32 cellular contexts compared by ENCODE assay signal in the genomic region with DNA sequence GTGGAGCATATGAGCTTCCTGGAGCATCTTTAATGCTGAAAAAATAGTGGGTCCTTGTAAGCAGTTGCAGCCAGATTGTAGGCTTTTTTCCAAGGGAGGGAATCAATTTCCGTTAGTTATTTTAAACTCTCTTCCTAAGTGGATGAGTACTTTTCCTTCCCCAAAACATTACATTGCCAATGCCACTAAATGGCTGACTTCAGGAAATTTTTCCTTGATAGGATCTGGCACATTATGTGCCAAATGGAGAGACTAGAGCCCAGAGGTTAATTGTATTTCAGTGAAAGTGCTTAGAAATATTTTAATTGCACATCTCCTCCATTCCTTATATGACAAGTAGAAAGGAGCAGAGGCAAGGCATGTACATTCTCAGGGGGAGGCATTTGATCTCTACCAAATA.
DNase-seq lines count a peak whose midpoint lies in the region; ATAC-seq, FAIRE-seq and TF ChIP-seq lines count a peak whose summit lies in the region.
"Had no signal": no experiment of that assay in that cellular context is flagged by ENCODE, and none has a peak within 500 bp of the region (broad histone marks: within the 10 kb centered on the region; RNA-seq: fewer than 3 reads in every experiment).

No MANE protein-coding gene starts in this region.

- no peak overlapping the region for H3K4me3 ChIP-seq in endothelial cell of umbilical vein (replicated peaks in 1 of 3; ENCODE audit: insufficient read depth in 1 of 3, low read depth in 1 of 3, low read length in 3 of 3)
- no peak overlapping the region for H3K4me3 ChIP-seq in spleen
- no peak overlapping the region for H3K4me3 ChIP-seq in effector memory CD4-positive, alpha-beta T cell (ENCODE audit: insufficient read depth, low read depth, low read length, poor library complexity, severe bottlenecking)
- H3K4me3 ChIP-seq: A549; BLaER1; BLaER1 treated with 17β-estradiol and CSF1 and Interleukin-3, amounts not matched to agents 10 nM and 100 nM had no signal

- no peak for ATAC-seq in GM19035 (IDR thresholded peaks at IDR 0.05; ENCODE audit: unreplicated experiment)
- ATAC-seq: A549; CD8-positive, alpha-beta T cell had no signal

- H3K9me1 ChIP-seq in endothelial cell of umbilical vein (replicated peaks; ENCODE audit: control insufficient read depth, extremely low read depth, insufficient read depth, low read length) = no peaks in the 10 kb centered on the region

- no peaks in the 10 kb centered on the region for H4K20me1 ChIP-seq in endothelial cell of umbilical vein (replicated peaks; ENCODE audit: control insufficient read depth, extremely low read depth, insufficient read depth, low read length)
- H4K20me1 ChIP-seq: BLaER1; BLaER1 treated with 17β-estradiol and CSF1 and Interleukin-3, amounts not matched to agents 10 nM and 100 nM had no signal

- H2AFZ ChIP-seq in endothelial cell of umbilical vein (ENCODE audit: low read depth, low read length) = no peak overlapping the region

- peak; percentile 4 for FAIRE-seq in endothelial cell of umbilical vein (lab: Jason Lieb, UNC)
- FAIRE-seq: D721Med had no signal

- POLR2A ChIA-PET in endothelial cell of umbilical vein (lab: Charles Lee) = no interaction called here

- peak overlapping the region; percentile 31 for H3K4me2 ChIP-seq in endothelial cell of umbilical vein (ENCODE audit: insufficient read depth, low read length)
- H3K4me2 ChIP-seq: A549; BLaER1; BLaER1 treated with 17β-estradiol and CSF1 and Interleukin-3, amounts not matched to agents 10 nM and 100 nM had no signal

- no TSS peak for BruUV-seq in endothelial cell of umbilical vein (replicated peaks; lab: Mats Ljungman, UMichigan)

- intact Hi-C loops in endothelial cell of umbilical vein (cut with micrococcal nuclease) (no loop called here), spleen (cut with DNase I; ENCODE audit: low total_unique reads) (no loop called here)

- H3K9me3 ChIP-seq in endothelial cell of umbilical vein (replicated peaks; ENCODE audit: control insufficient read depth, insufficient read depth, low read length) (no peaks in the 10 kb centered on the region), spleen (peaks cover 0 to 27% (median 5%) of the 10 kb centered on the region in 8 donors)
- H3K9me3 ChIP-seq in effector memory CD4-positive, alpha-beta T cell (ENCODE audit: control insufficient read depth, low read length) = no peaks in the 10 kb centered on the region
- H3K9me3 ChIP-seq: A549, BE2C, Caco-2 had no signal

- CTCF ChIA-PET in endothelial cell of umbilical vein (lab: Charles Lee) = no interaction called here

- dilution Hi-C loops in endothelial cell of umbilical vein (cut with MboI; ENCODE audit: extremely low pct_ligation_motif_present, low sequenced_read_pairs) = no loop called here

- no peak overlapping the region for H3K27ac ChIP-seq in endothelial cell of umbilical vein (ENCODE audit: insufficient read depth, low read depth, low read length)
- H3K27ac ChIP-seq in spleen = peak overlapping the region in 6 of 8 donors; percentile 11 to 47 (median 30)
- no peak overlapping the region for H3K27ac ChIP-seq in effector memory CD4-positive, alpha-beta T cell (ENCODE audit: insufficient read depth, low read length, poor library complexity, severe bottlenecking)
- H3K27ac ChIP-seq: 22Rv1; A549; BLaER1; BLaER1 treated with 17β-estradiol and CSF1 and Interleukin-3, amounts not matched to agents 10 nM and 100 nM; C4-2B had no signal

- DNase-seq in dermis blood vessel endothelial cell = peak; percentile 41
- peak; percentile 39 for DNase-seq in endothelial cell of umbilical vein (ENCODE audit: low read depth, low spot score)
- no peak for DNase-seq in spleen
- no peak for DNase-seq in effector memory CD4-positive, alpha-beta T cell
- DNase-seq in NCI-H1694 treated with DMSO at 0.1 percent for 48 hours (lab: John Stamatoyannopoulos, UW) = no peak
- DNase-seq: 8988T; ACHN; AML-193; BE2C; C1 segment of cervical spinal cord; Caco-2; Calu3; CD4-positive, alpha-beta memory T cell; CD4-positive, alpha-beta T cell; CD4-positive, CD25-positive, alpha-beta regulatory T cell; CD8-positive, alpha-beta memory T cell; CD8-positive, alpha-beta T cell; COR-L47; DMS 273 treated with DMSO at 0.1 percent for 48 hours; DMS153; DMS53; DMS79; DMS79 treated with DMSO at 0.1 percent for 48 hours; DND-41; EL had no signal

- H3K79me2 ChIP-seq in endothelial cell of umbilical vein (ENCODE audit: control insufficient read depth, insufficient read depth, low read length) = no peaks in the 10 kb centered on the region

- TF ChIP-seq CTCF in endothelial cell of umbilical vein (IDR thresholded peaks at IDR 0.05; ENCODE audit: extremely low read depth in 1 of 2, insufficient read depth in 1 of 2, low read depth in 1 of 2, low read length in 2 of 2) (no peak), spleen (IDR thresholded peaks at IDR 0.05 in 8 of 11, conservative IDR thresholded peaks at IDR 0.05 in 3 of 11) (no peak)

- TF ChIP-seq POLR2A in endothelial cell of umbilical vein (IDR thresholded peaks at IDR 0.05; ENCODE audit: low read depth, low read length) (no peak), spleen (IDR thresholded peaks at IDR 0.05) (no peak)

- peaks cover 10% of the 10 kb centered on the region for H3K4me1 ChIP-seq in endothelial cell of umbilical vein (ENCODE audit: control insufficient read depth, extremely low read depth, insufficient read depth, low read length)
- peaks cover 0 to 22% (median 5%) of the 10 kb centered on the region in 6 donors for H3K4me1 ChIP-seq in spleen
- no peaks in the 10 kb centered on the region for H3K4me1 ChIP-seq in effector memory CD4-positive, alpha-beta T cell (ENCODE audit: control insufficient read depth, insufficient read depth, low read length, poor library complexity, severe bottlenecking)
- H3K4me1 ChIP-seq: A549; BE2C; BLaER1; BLaER1 treated with 17β-estradiol and CSF1 and Interleukin-3, amounts not matched to agents 10 nM and 100 nM; Caco-2 had no signal

- 50 to 70% (median 64%) methylated on average over 1 of the region's 1 CpG for WGBS in spleen, 5 donors

- no peak overlapping the region for H3K9ac ChIP-seq in endothelial cell of umbilical vein (replicated peaks; ENCODE audit: extremely low read depth, insufficient read depth, low read length)
- H3K9ac ChIP-seq: BLaER1; BLaER1 treated with 17β-estradiol and CSF1 and Interleukin-3, amounts not matched to agents 10 nM and 100 nM had no signal

- H3K36me3 ChIP-seq in endothelial cell of umbilical vein (ENCODE audit: control insufficient read depth in 2 of 2, extremely low read depth in 1 of 2, insufficient read depth in 2 of 2, low read length in 2 of 2) (peaks cover 0 to 2% of the 10 kb centered on the region in 2 experiments), spleen (peaks cover 0 to 22% (median 0%) of the 10 kb centered on the region in 6 donors)
- H3K36me3 ChIP-seq in effector memory CD4-positive, alpha-beta T cell (ENCODE audit: control insufficient read depth, insufficient read depth, low read length) = no peaks in the 10 kb centered on the region
- H3K36me3 ChIP-seq: BE2C had no signal

- H3K27me3 ChIP-seq in endothelial cell of umbilical vein (ENCODE audit: control insufficient read depth in 2 of 2, insufficient read depth in 2 of 2, low read length in 2 of 2) = no peaks in the 10 kb centered on the region
- H3K27me3 ChIP-seq in spleen (replicated peaks in 1 of 7) = no peaks in the 10 kb centered on the region
- H3K27me3 ChIP-seq in effector memory CD4-positive, alpha-beta T cell (replicated peaks; ENCODE audit: control insufficient read depth, insufficient read depth, low read length, poor library complexity, severe bottlenecking) = no peaks in the 10 kb centered on the region
- H3K27me3 ChIP-seq: BE2C; BLaER1; BLaER1 treated with 17β-estradiol and CSF1 and Interleukin-3, amounts not matched to agents 10 nM and 100 nM had no signal

TF ChIP-seq in endothelial cell of umbilical vein, 7 proteins besides CTCF, POLR2A, EP300 and RAD21:
- TF ChIP-seq EZH2 (IDR thresholded peaks at IDR 0.05; ENCODE audit: borderline replicate concordance, low read depth, low read length, severe bottlenecking) (no peak), GATA2 (IDR thresholded peaks at IDR 0.05; ENCODE audit: insufficient read depth, insufficient read length, low read depth, low read length) (peak; percentile 72)

Comparison
In these comparisons a context has a peak if more than half of its experiments do, and no peak if none do; other contexts are left out.
1. DNase-seq: peak in dermis blood vessel endothelial cell (single experiment) and endothelial cell of umbilical vein (single experiment); none in spleen (single experiment), effector memory CD4-positive, alpha-beta T cell (0 of 3) and NCI-H1694 treated with DMSO at 0.1 percent for 48 hours (single experiment).
2. H3K27ac ChIP-seq: peak in spleen (6 of 8); none in endothelial cell of umbilical vein (single experiment) and effector memory CD4-positive, alpha-beta T cell (single experiment).